9 cellular contexts compared by ENCODE assay signal in the genomic region with DNA sequence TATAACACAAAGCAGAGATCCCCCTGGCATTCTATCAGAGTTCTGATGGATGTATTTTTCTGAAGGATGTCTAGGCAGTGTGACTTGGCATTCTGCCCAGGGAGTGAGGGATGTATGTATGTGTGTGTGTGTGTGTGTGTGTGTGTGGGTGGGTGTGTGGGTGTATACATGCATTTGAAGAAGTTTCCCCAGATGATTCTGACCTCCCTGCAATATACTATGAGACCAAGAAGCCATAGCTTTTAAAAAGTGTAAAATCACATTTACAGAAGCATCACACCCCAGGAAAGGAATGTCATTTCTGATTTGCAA. TPM values are rescaled to one million over a fixed set of nuclear protein-coding genes. Genes with fewer than 3 reads are reported as not detected.
DNase-seq lines count a peak whose midpoint lies in the region; ATAC-seq, FAIRE-seq and TF ChIP-seq lines count a peak whose summit lies in the region.
"Had no signal": no experiment of that assay in that cellular context is flagged by ENCODE, and none has a peak within 500 bp of the region (broad histone marks: within the 10 kb centered on the region; RNA-seq: fewer than 3 reads in every experiment).

No MANE protein-coding gene starts in this region.

- H3K36me3 ChIP-seq in kidney (ENCODE audit: control insufficient read depth in 1 of 2, insufficient read depth in 2 of 2, low read length in 2 of 2), result no peaks in the 10 kb centered on the region

- no peak for ATAC-seq in HG02623 (IDR thresholded peaks at IDR 0.05; ENCODE audit: unreplicated experiment)

- intact Hi-C loops in kidney (cut with DNase I), result no loop called here

- TF ChIP-seq CTCF in GM20000 (IDR thresholded peaks at IDR 0.05; ENCODE audit: extremely low read depth, missing control alignments), result no peak
- TF ChIP-seq CTCF in kidney (IDR thresholded peaks at IDR 0.05; ENCODE audit: borderline replicate concordance, extremely low read depth, insufficient read depth), result no peak

- H3K4me1 ChIP-seq in kidney (ENCODE audit: control insufficient read depth in 1 of 2, insufficient read depth in 1 of 2, low read depth in 1 of 2, low read length in 2 of 2), result no peaks in the 10 kb centered on the region

- H3K4me3 ChIP-seq in kidney (ENCODE audit: low read length in 2 of 2), result no peak overlapping the region

- FAIRE-seq in kidney (lab: Jason Lieb, UNC), result no peak
- FAIRE-seq: islet of Langerhans had no signal

- DNase-seq in DMS153 (lab: John Stamatoyannopoulos, UW), result peak; percentile 15
- DNase-seq in HT1080 (ENCODE audit: low read depth), result peak; percentile 64
- peak; percentile 36 for DNase-seq in activated CD8-positive, alpha-beta memory T cell treated with anti-CD3 and anti-CD28 coated beads, Interleukin-2, amount 50 U/mL, for 4 hours
- peak; percentile 14 for DNase-seq in medulla oblongata (ENCODE audit: extremely low spot score)
- no peak for DNase-seq in NCI-H128 (lab: John Stamatoyannopoulos, UW; ENCODE audit: unreplicated experiment)
- DNase-seq in GM20000 (ENCODE audit: low spot score), result no peak
- DNase-seq in kidney, result no peak

- H3K9ac ChIP-seq in kidney (ENCODE audit: low read length in 2 of 2), result no peak overlapping the region

- no peak overlapping the region for H3K27ac ChIP-seq in kidney (ENCODE audit: low read depth in 2 of 2, low read length in 2 of 2)

- H3K9me3 ChIP-seq in kidney (ENCODE audit: control insufficient read depth in 1 of 2, low read length in 2 of 2), result no peaks in the 10 kb centered on the region

RNA-seq across cellular contexts. Expression of gene NAP1L1, which starts 59.7 kb away (rescaled TPM):
- 262 and 444 TPM in 2 replicates for total RNA-seq in HT1080 (2014; rRNA removed; shearing (Covaris generic))
- polyA plus RNA-seq in HT1080 (2015; cell fraction: cytosol; rRNA removed), result 999 and 1,271 TPM in 2 replicates
- polyA plus RNA-seq in HT1080 (2015; cell fraction: nucleus; rRNA removed), result 741 and 770 TPM in 2 replicates
- 288 TPM for total RNA-seq in kidney
- 180 TPM for polyA plus RNA-seq in kidney (ENCODE audit: insufficient read depth, low read depth, low replicate concordance)

Comparison
In these comparisons a context has a peak if more than half of its experiments do, and no peak if none do; other contexts are left out.
1. DNase-seq: peak in DMS153 (single experiment), HT1080 (single experiment), activated CD8-positive, alpha-beta memory T cell treated with anti-CD3 and anti-CD28 coated beads, Interleukin-2, amount 50 U/mL, for 4 hours (single experiment) and medulla oblongata (single experiment); none in NCI-H128 (single experiment), GM20000 (single experiment) and kidney (single experiment).